In genomic region chr3:187291512-187292132, GRCh38 we compare ENCODE assay signal across 8 cellular contexts. TPM values are rescaled to one million over a fixed set of nuclear protein-coding genes. Genes with fewer than 3 reads are reported as not detected.
DNase-seq lines count a peak whose midpoint lies in the region; ATAC-seq and TF ChIP-seq lines count a peak whose summit lies in the region.

TSS of gene MASP1 (minus strand) at chr3:187291737. CDS start at chr3:187291632, 105 bp downstream.

- H3K27ac ChIP-seq in Panc1 (ENCODE audit: low read length) (no peak within 1 kb of the TSS), foreskin keratinocyte (no peak within 1 kb of the TSS), muscle layer of colon (ENCODE audit: low read depth, low read length) (peak within 1 kb of the TSS; percentile 71), upper lobe of left lung (peak within 1 kb of the TSS in 3 of 4 donors; percentile 6 to 64 (median 24))

- no peak for DNase-seq in Panc1 (ENCODE audit: low read depth, low spot score)
- DNase-seq in foreskin keratinocyte = no peak
- DNase-seq in upper lobe of left lung = peak in 1 of 2 donors; percentile 32
- no peak for DNase-seq in GM19238 (ENCODE audit: insufficient read length, low spot score)
- no peak for DNase-seq in activated CD8-positive, alpha-beta memory T cell treated with anti-CD3 and anti-CD28 coated beads, Interleukin-2, amount 50 U/mL, for 48 hours
- no peak for DNase-seq in dedifferentiated amniotic fluid mesenchymal stem cell (ENCODE audit: extremely low spot score)

- TF ChIP-seq EP300 in upper lobe of left lung (IDR thresholded peaks at IDR 0.05) = no peak

- peak within 1 kb of the TSS; percentile 82 for H3K9ac ChIP-seq in muscle layer of colon (ENCODE audit: low read length)

- peak; percentile 26; the same call in 1 of the 2 replicates for ATAC-seq in Panc1
- ATAC-seq in foreskin keratinocyte = peak; percentile 25
- peak in 1 of 2 donors; percentile 11 for ATAC-seq in upper lobe of left lung (ENCODE audit: low FRiP score in 2 of 2)
- ATAC-seq in HG03196 (IDR thresholded peaks at IDR 0.05; ENCODE audit: unreplicated experiment) = no peak

- no peak for TF ChIP-seq CTCF in Panc1 (IDR thresholded peaks at IDR 0.05)
- TF ChIP-seq CTCF in foreskin keratinocyte (conservative IDR thresholded peaks at IDR 0.05) = no peak
- no peak for TF ChIP-seq CTCF in upper lobe of left lung (IDR thresholded peaks at IDR 0.05)

- in situ Hi-C loops in Panc1 (cut with HindIII; ENCODE audit: low pct_unique_long_range_greater_than_20kb, low sequenced_read_pairs) = no loop called here

- no peaks in the 10 kb centered on the region for H3K9me3 ChIP-seq in Panc1 (ENCODE audit: control insufficient read depth, insufficient read depth, low read depth, low read length)
- no peaks in the 10 kb centered on the region for H3K9me3 ChIP-seq in muscle layer of colon (ENCODE audit: low read length)
- H3K9me3 ChIP-seq in upper lobe of left lung = no peaks in the 10 kb centered on the region

- no peaks in the 10 kb centered on the region; the same call in 1 of the 2 replicates for H3K27me3 ChIP-seq in Panc1 (ENCODE audit: control insufficient read depth, insufficient read depth, low read length)
- peaks cover 78% of the 10 kb centered on the region for H3K27me3 ChIP-seq in foreskin keratinocyte
- H3K27me3 ChIP-seq in muscle layer of colon (ENCODE audit: control insufficient read depth in 1 of 2, insufficient read depth in 2 of 2, low read length in 2 of 2) = no peaks in the 10 kb centered on the region
- no peaks in the 10 kb centered on the region for H3K27me3 ChIP-seq in upper lobe of left lung

- no peak for TF ChIP-seq POLR2A in upper lobe of left lung (IDR thresholded peaks at IDR 0.05)

- POLR2A ChIA-PET in Panc1 (lab: Charles Lee) = no interaction called here

- no peaks in the 10 kb centered on the region for H3K4me1 ChIP-seq in Panc1 (ENCODE audit: control insufficient read depth, insufficient read depth, low read length)
- H3K4me1 ChIP-seq in foreskin keratinocyte = no peaks in the 10 kb centered on the region
- peaks cover 50% of the 10 kb centered on the region for H3K4me1 ChIP-seq in muscle layer of colon (ENCODE audit: insufficient read depth, low read length)
- H3K4me1 ChIP-seq in upper lobe of left lung = peaks cover 2 to 30% (median 11%) of the 10 kb centered on the region in 4 donors

- H3K36me3 ChIP-seq in Panc1 (ENCODE audit: control insufficient read depth, insufficient read depth, low read length) = no peaks in the 10 kb centered on the region
- no peaks in the 10 kb centered on the region for H3K36me3 ChIP-seq in muscle layer of colon (ENCODE audit: insufficient read depth, low read length)
- no peaks in the 10 kb centered on the region for H3K36me3 ChIP-seq in upper lobe of left lung

- no TSS peak for BruUV-seq in Panc1 (replicated peaks; lab: Mats Ljungman, UMichigan)

- CTCF ChIA-PET in Panc1 (lab: Charles Lee) = no interaction called here

- intact Hi-C loops in Panc1 (cut with micrococcal nuclease; ENCODE audit: unreplicated experiment) = no loop called here

- WGBS in upper lobe of left lung, 2 donors = 41 to 43% methylated on average over 9 to 10 of the region's 10 CpGs

- H3K4me3 ChIP-seq in Panc1 (ENCODE audit: low read depth in 2 of 2, low read length in 2 of 2) = no peak within 1 kb of the TSS; a peak in 1 of 4 replicates
- peak within 1 kb of the TSS; percentile 62 to 71 for H3K4me3 ChIP-seq in muscle layer of colon (ENCODE audit: low read depth in 1 of 2, low read length in 2 of 2)
- peak within 1 kb of the TSS in 3 of 4 donors; percentile 7 to 23 (median 19) for H3K4me3 ChIP-seq in upper lobe of left lung

RNA-seq across cellular contexts. Expression of gene MASP1, which starts in this region (rescaled TPM):
- not detected for total RNA-seq in Panc1 (2021; ENCODE audit: unreplicated experiment)
- not detected for polyA plus RNA-seq in Panc1 (2012; ENCODE audit: insufficient read length)
- total RNA-seq in foreskin keratinocyte = not detected in 2 replicates
- not detected in 2 replicates for polyA plus RNA-seq in foreskin keratinocyte
- total RNA-seq in upper lobe of left lung = 1 to 10 TPM in 4 of 6 donors, under 1 TPM in 2; 0.22 to 5.9 (median 1.8) TPM

Comparison
In these comparisons a context has a peak if more than half of its experiments do, and no peak if none do; other contexts are left out.
1. Peak in ATAC-seq in Panc1; RNA of the gene not detected or under 1 TPM.
2. Peak in ATAC-seq in foreskin keratinocyte; RNA of the gene not detected or under 1 TPM.
3. H3K27ac ChIP-seq: peak in muscle layer of colon (single experiment) and upper lobe of left lung (3 of 4); none in Panc1 (single experiment) and foreskin keratinocyte (single experiment).
4. H3K4me3 ChIP-seq: peak in muscle layer of colon (2 of 2) and upper lobe of left lung (3 of 4); none in Panc1 (0 of 2).